Comparison of ENCODE assay signal across 18 cellular contexts in the genomic region with DNA sequence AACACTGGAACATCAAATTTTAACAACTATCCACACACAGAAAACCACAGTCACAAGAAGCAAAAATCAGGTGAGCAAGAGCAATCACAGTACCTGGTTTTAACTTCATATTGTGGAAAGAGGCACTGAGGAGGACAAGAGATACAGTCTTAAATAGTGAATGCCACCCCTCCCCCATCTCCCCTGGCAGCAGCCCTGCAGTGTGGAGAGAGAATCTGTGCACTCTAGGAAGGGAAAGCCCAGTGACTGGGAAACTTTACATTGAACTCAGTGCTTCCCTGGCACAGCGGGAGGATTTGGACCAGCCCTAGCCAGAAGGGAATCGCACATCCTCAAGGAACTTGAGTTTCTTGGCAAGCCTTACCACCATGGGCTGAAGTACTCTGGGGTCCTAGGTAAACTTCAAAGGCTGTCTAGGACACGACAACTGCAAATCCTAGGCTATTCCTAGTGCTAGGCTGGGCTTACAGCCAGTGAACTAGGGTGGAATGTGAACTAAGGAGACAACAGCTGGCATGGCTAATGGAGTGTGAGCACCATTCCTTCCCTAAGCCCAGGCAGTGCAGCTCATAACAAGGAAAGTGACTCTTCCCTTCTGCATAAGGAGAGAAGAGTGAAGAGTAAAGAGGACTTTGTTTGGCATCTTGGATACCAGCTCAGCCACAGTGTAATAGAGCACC.
A peak's percentile ranks its signal among the peaks of the same experiment; 100 is the strongest.
DNase-seq lines count a peak whose midpoint lies in the region; ATAC-seq and TF ChIP-seq lines count a peak whose summit lies in the region.
"Had no signal": no experiment of that assay in that cellular context is flagged by ENCODE, and none has a peak within 500 bp of the region (broad histone marks: within the 10 kb centered on the region; RNA-seq: fewer than 3 reads in every experiment).

No MANE protein-coding gene starts in this region.

- peaks cover 7% of the 10 kb centered on the region for H3K27me3 Mint-ChIP-seq in chondrocyte (ENCODE audit: low read depth)
- peaks cover 2% of the 10 kb centered on the region for H3K27me3 Mint-ChIP-seq in activated naive CD4-positive, alpha-beta T cell treated with anti-CD3 and anti-CD28 coated beads for 36 hours (ENCODE audit: low read depth)
- H3K27me3 Mint-ChIP-seq: CD4-positive, CD25-positive, alpha-beta regulatory T cell; natural killer cell treated with Interleukin-12 subunit alpha and Interleukin-12 subunit beta and Interleukin-15 and Interleukin-18, amount 100 ng/mL, for 72 hours; stimulated activated memory B cell treated with anti-CD40 and anti-IgM and Interleukin-4, amounts not matched to agents 10 μg/mL and 1 μg/mL and 100 μg/mL, for 72 hours had no signal

- ATAC-seq in GM18505 (IDR thresholded peaks at IDR 0.05; ENCODE audit: unreplicated experiment): no peak
- no peak for ATAC-seq in GM21381 (IDR thresholded peaks at IDR 0.05; ENCODE audit: unreplicated experiment)
- ATAC-seq: HepG2; lower lobe of right lung; natural killer cell treated with Interleukin-12 subunit alpha and Interleukin-12 subunit beta and Interleukin-15 and Interleukin-18, amount 100 ng/mL, for 72 hours; stimulated activated memory B cell treated with anti-CD40 and anti-IgM and Interleukin-4, amounts not matched to agents 10 μg/mL and 1 μg/mL and 100 μg/mL, for 72 hours had no signal

- H3K4me1 Mint-ChIP-seq in chondrocyte (ENCODE audit: low read depth): peaks cover 39% of the 10 kb centered on the region
- no peaks in the 10 kb centered on the region for H3K4me1 Mint-ChIP-seq in activated naive CD4-positive, alpha-beta T cell treated with anti-CD3 and anti-CD28 coated beads for 36 hours (ENCODE audit: low read depth)
- H3K4me1 Mint-ChIP-seq: CD4-positive, CD25-positive, alpha-beta regulatory T cell; stimulated activated memory B cell treated with anti-CD40 and anti-IgM and Interleukin-4, amounts not matched to agents 10 μg/mL and 1 μg/mL and 100 μg/mL, for 72 hours had no signal

- H3K4me3 Mint-ChIP-seq in chondrocyte (ENCODE audit: unreplicated experiment): no peak overlapping the region
- H3K4me3 Mint-ChIP-seq in activated naive CD4-positive, alpha-beta T cell treated with anti-CD3 and anti-CD28 coated beads for 36 hours: no peak overlapping the region
- H3K4me3 Mint-ChIP-seq: CD4-positive, CD25-positive, alpha-beta regulatory T cell; natural killer cell treated with Interleukin-12 subunit alpha and Interleukin-12 subunit beta and Interleukin-15 and Interleukin-18, amount 100 ng/mL, for 72 hours; stimulated activated memory B cell treated with anti-CD40 and anti-IgM and Interleukin-4, amounts not matched to agents 10 μg/mL and 1 μg/mL and 100 μg/mL, for 72 hours had no signal

- CTCF ChIA-PET in activated naive CD4-positive, alpha-beta T cell treated with anti-CD3 and anti-CD28 coated beads for 36 hours (lab: Charles Lee): no interaction called here

- intact Hi-C loops in activated naive CD4-positive, alpha-beta T cell treated with anti-CD3 and anti-CD28 coated beads for 36 hours (cut with micrococcal nuclease): no loop called here

- DNase-seq in AG08395 (ENCODE audit: low spot score): peak; percentile 30
- peak; percentile 27 for DNase-seq in M059J (ENCODE audit: low read depth)
- no peak for DNase-seq in chondrocyte (ENCODE audit: low spot score)
- DNase-seq in myocyte (ENCODE audit: low read depth): peak; percentile 94
- DNase-seq in effector CD4-positive, alpha-beta T cell: no peak
- DNase-seq in activated naive CD4-positive, alpha-beta T cell treated with anti-CD3 and anti-CD28 coated beads for 36 hours: no peak
- DNase-seq: CD4-positive, CD25-positive, alpha-beta regulatory T cell; head of caudate nucleus; lower lobe of right lung; NCI-H187 treated with DMSO at 0.1 percent for 48 hours; NCI-H510A; SHP77; thyroid gland had no signal

- peak overlapping the region; percentile 76 for H3K27ac Mint-ChIP-seq in chondrocyte (ENCODE audit: unreplicated experiment)
- no peak overlapping the region for H3K27ac Mint-ChIP-seq in activated naive CD4-positive, alpha-beta T cell treated with anti-CD3 and anti-CD28 coated beads for 36 hours
- H3K27ac Mint-ChIP-seq: CD4-positive, CD25-positive, alpha-beta regulatory T cell; natural killer cell treated with Interleukin-12 subunit alpha and Interleukin-12 subunit beta and Interleukin-15 and Interleukin-18, amount 100 ng/mL, for 72 hours; stimulated activated memory B cell treated with anti-CD40 and anti-IgM and Interleukin-4, amounts not matched to agents 10 μg/mL and 1 μg/mL and 100 μg/mL, for 72 hours had no signal

- H3K9me3 Mint-ChIP-seq in chondrocyte (ENCODE audit: low read depth): no peaks in the 10 kb centered on the region
- no peaks in the 10 kb centered on the region for H3K9me3 Mint-ChIP-seq in activated naive CD4-positive, alpha-beta T cell treated with anti-CD3 and anti-CD28 coated beads for 36 hours
- H3K9me3 Mint-ChIP-seq: stimulated activated memory B cell treated with anti-CD40 and anti-IgM and Interleukin-4, amounts not matched to agents 10 μg/mL and 1 μg/mL and 100 μg/mL, for 72 hours had no signal

- TF ChIP-seq CTCF in chondrocyte (IDR thresholded peaks at IDR 0.05): no peak

- peaks cover 1% of the 10 kb centered on the region for H3K36me3 Mint-ChIP-seq in chondrocyte (ENCODE audit: low read depth)
- H3K36me3 Mint-ChIP-seq in activated naive CD4-positive, alpha-beta T cell treated with anti-CD3 and anti-CD28 coated beads for 36 hours (ENCODE audit: low read depth): no peaks in the 10 kb centered on the region
- H3K36me3 Mint-ChIP-seq: CD4-positive, CD25-positive, alpha-beta regulatory T cell; natural killer cell treated with Interleukin-12 subunit alpha and Interleukin-12 subunit beta and Interleukin-15 and Interleukin-18, amount 100 ng/mL, for 72 hours; stimulated activated memory B cell treated with anti-CD40 and anti-IgM and Interleukin-4, amounts not matched to agents 10 μg/mL and 1 μg/mL and 100 μg/mL, for 72 hours had no signal

- no peak for TF ChIP-seq POLR2A in GM18505 (IDR thresholded peaks at IDR 0.05; ENCODE audit: borderline replicate concordance, extremely low read depth, insufficient read depth, insufficient read length)

Comparison
In these comparisons a context has a peak if more than half of its experiments do, and no peak if none do; other contexts are left out.
1. DNase-seq: peak in AG08395 (single experiment), M059J (single experiment) and myocyte (single experiment); none in chondrocyte (single experiment), effector CD4-positive, alpha-beta T cell (single experiment) and activated naive CD4-positive, alpha-beta T cell treated with anti-CD3 and anti-CD28 coated beads for 36 hours (single experiment).